ENCODE assay signal across 22 cellular contexts in genomic region chrX:15496809-15497208, GRCh38. TPM values are rescaled to one million over a fixed set of nuclear protein-coding genes. Genes with fewer than 3 reads are reported as not detected.
A peak's percentile ranks its signal among the peaks of the same experiment; 100 is the strongest.
DNase-seq lines count a peak whose midpoint lies in the region; ATAC-seq, FAIRE-seq and TF ChIP-seq lines count a peak whose summit lies in the region.
"Had no signal": no experiment of that assay in that cellular context is flagged by ENCODE, and none has a peak within 500 bp of the region (broad histone marks: within the 10 kb centered on the region; RNA-seq: fewer than 3 reads in every experiment).

No MANE protein-coding gene starts in this region.

- H3K4me3 ChIP-seq in A549: no peak overlapping the region
- H3K4me3 ChIP-seq in K562: no peak overlapping the region
- no peak overlapping the region for H3K4me3 ChIP-seq in gastrocnemius medialis
- H3K4me3 ChIP-seq: GM12878 had no signal

- CTCF ChIA-PET in A549 (lab: Yijun Ruan, JAX): interaction anchor here (1.3 kb wide), 1 partner anchor 68 kb away, joined by 3 read pairs; no protein-coding TSS in a partner anchor
- CTCF ChIA-PET in K562 (lab: Yijun Ruan, JAX; ENCODE audit: low intra/inter-chr PET ratio): interaction anchor here (1.2 kb wide), 1 partner anchor 25 kb away, joined by 3 read pairs; no protein-coding TSS in a partner anchor

- no peak for TF ChIP-seq RAD21 in A549 (conservative IDR thresholded peaks at IDR 0.05 in 1 of 2, IDR thresholded peaks at IDR 0.05 in 1 of 2)
- no peak for TF ChIP-seq RAD21 in K562 (CRISPR knock-in tag; conservative IDR thresholded peaks at IDR 0.05 in 1 of 2, IDR thresholded peaks at IDR 0.05 in 1 of 2)

- 0 out of 4 replicates have a peak overlapping the region, but pooled peaks of 1 of the 2 experiments have one; percentile 20 for H3K9ac ChIP-seq in K562 (ENCODE audit: insufficient read depth in 1 of 2, low read depth in 2 of 2, low read length in 2 of 2)

- H3K27me3 ChIP-seq in K562 (ENCODE audit: control insufficient read depth in 2 of 2, insufficient read depth in 2 of 2, low read length in 2 of 2) (no peaks in the 10 kb centered on the region), gastrocnemius medialis (no peaks in the 10 kb centered on the region)

- TF ChIP-seq CTCF in A549 (IDR thresholded peaks at IDR 0.05): no peak
- no peak for TF ChIP-seq CTCF in K562 (IDR thresholded peaks at IDR 0.05 in 2 of 3, conservative IDR thresholded peaks at IDR 0.05 in 1 of 3; ENCODE audit: insufficient read depth in 2 of 3, low read depth in 1 of 3, low read length in 3 of 3)
- no peak for TF ChIP-seq CTCF in gastrocnemius medialis (IDR thresholded peaks at IDR 0.05 in 4 of 5, conservative IDR thresholded peaks at IDR 0.05 in 1 of 5)

- no TSS peak for BruUV-seq in K562 (replicated peaks; lab: Mats Ljungman, UMichigan)

- POLR2A ChIA-PET in A549 (lab: Yijun Ruan, JAX) (no interaction called here), K562 (lab: Yijun Ruan, JAX) (no interaction called here)

- H3K4me2 ChIP-seq in A549 (no peak overlapping the region), K562 (ENCODE audit: insufficient read depth, low read length) (no peak overlapping the region)

- FAIRE-seq in A549 (lab: Jason Lieb, UNC) (peak; percentile 39), K562 (lab: Jason Lieb, UNC) (peak; percentile 48)
- FAIRE-seq: A204.1, GM12878, HTR-8/SVneo had no signal

- TF ChIP-seq POLR2A in A549 (IDR thresholded peaks at IDR 0.05; ENCODE audit: low read length) (no peak), K562 (conservative IDR thresholded peaks at IDR 0.05) (no peak), gastrocnemius medialis (IDR thresholded peaks at IDR 0.05) (no peak)

- peak overlapping the region; percentile 80 for H2AFZ ChIP-seq in K562 (ENCODE audit: low read depth, low read length)

- in situ Hi-C loops in K562 (cut with MboI): no loop called here
- in situ Hi-C loops in gastrocnemius medialis (cut with MboI; ENCODE audit: low sequenced_read_pairs in 4 of 4): loop anchor here in 3 of 4 donors (10.0 to 25.0 kb wide), 3 partner anchors 160 to 178 kb away; partner anchors contain the start of genes CLTRN (in 1 of the 3) and PIGA (in 1 of the 3)

- TF ChIP-seq EP300 in A549 (IDR thresholded peaks at IDR 0.05) (no peak), K562 (IDR thresholded peaks at IDR 0.05; ENCODE audit: low read length) (no peak)

- H3K9me3 ChIP-seq in A549 (no peaks in the 10 kb centered on the region), K562 (replicated peaks; ENCODE audit: control insufficient read depth, insufficient read depth, low read depth, low read length) (peaks cover 2% of the 10 kb centered on the region; the same call in 1 of the 2 replicates), gastrocnemius medialis (no peaks in the 10 kb centered on the region)

- no peaks in the 10 kb centered on the region; the same call in 2 of the 3 replicates for H3K79me2 ChIP-seq in K562 (ENCODE audit: control insufficient read depth, insufficient read depth, low read length)

- intact Hi-C loops in K562 (cut with micrococcal nuclease): loop anchor here (5.0 kb wide), 1 partner anchor 145 kb away; no protein-coding TSS in a partner anchor
- intact Hi-C loops in Right ventricle myocardium inferior (cut with DNase I): loop anchor here (5.0 kb wide), 1 partner anchor 150 kb away; no protein-coding TSS in a partner anchor
- intact Hi-C loops in gastrocnemius medialis (cut with DNase I; ENCODE audit: low total_unique reads): loop anchor here (10.0 kb wide), 4 partner anchors 148 to 1368 kb away; partner anchors contain the start of gene PIGA

- no peaks in the 10 kb centered on the region for H3K9me1 ChIP-seq in K562 (ENCODE audit: control insufficient read depth, insufficient read depth, low read length)

- 54% methylated on average over 4 of the region's 4 CpGs for WGBS in A549 (ENCODE audit: missing lambda C conversion rate)
- WGBS in K562 (ENCODE audit: insufficient coverage, low coverage, missing lambda C conversion rate): 21% methylated on average over 4 of the region's 4 CpGs

- H4K20me1 ChIP-seq in K562 (replicated peaks; ENCODE audit: control insufficient read depth, insufficient read depth, low read length): no peaks in the 10 kb centered on the region

- no peak for DNase-seq in A549 (ENCODE audit: low read depth in 1 of 2, low spot score in 1 of 2)
- peak; percentile 28 for DNase-seq in COLO829 (ENCODE audit: low spot score)
- peak in 1 of 4 experiments; percentile 21 for DNase-seq in K562 (ENCODE audit: extremely low read depth in 1 of 4, low spot score in 3 of 4)
- DNase-seq in lung microvascular endothelial cell (ENCODE audit: low read depth in 2 of 2): peak; percentile 18 to 76
- no peak for DNase-seq in Right ventricle myocardium inferior (ENCODE audit: missing footprints)
- no peak for DNase-seq in gastrocnemius medialis
- DNase-seq: AML-193; CD4-positive, alpha-beta T cell; DMS153; DMS79 treated with DMSO at 0.1 percent for 48 hours; GOT3; H7; HFFc6; IMR-90; KBM-7 had no signal

- H3K27ac ChIP-seq in A549 (no peak overlapping the region; a peak in 1 of 6 replicates), K562 (ENCODE audit: extremely low read depth, low read depth, low read length) (peak overlapping the region; percentile 22; the same call in 1 of the 3 replicates), gastrocnemius medialis (no peak overlapping the region)
- H3K27ac ChIP-seq: C4-2B had no signal

- ATAC-seq in A549 (no peak), K562 (no peak), GM19397 (IDR thresholded peaks at IDR 0.05; ENCODE audit: unreplicated experiment) (no peak), Right ventricle myocardium inferior (no peak), gastrocnemius medialis (no peak)
- ATAC-seq: GM12878, HCT116 had no signal

- H3K4me1 ChIP-seq in A549: peaks cover 7% of the 10 kb centered on the region
- peaks cover 10 to 20% of the 10 kb centered on the region in 2 experiments; a peak in 3 of 5 replicates for H3K4me1 ChIP-seq in K562 (replicated peaks in 1 of 2; ENCODE audit: control insufficient read depth in 2 of 2, insufficient read depth in 2 of 2, low read length in 2 of 2)
- no peaks in the 10 kb centered on the region for H3K4me1 ChIP-seq in gastrocnemius medialis

- no peaks in the 10 kb centered on the region for H3K36me3 ChIP-seq in K562 (ENCODE audit: control insufficient read depth, insufficient read depth, low read length)
- no peaks in the 10 kb centered on the region for H3K36me3 ChIP-seq in gastrocnemius medialis

RNA-seq across cellular contexts. Expression of gene PIR, which starts 3.7 kb away (rescaled TPM):
- polyA plus RNA-seq in A549 (2011; rRNA removed) (99.8 and 120 TPM in 2 replicates), A549 (2017; fragmentation: RNase III; extraction: RNeasy Plus Mini Kit Qiagen cat#74134 plus additional on column Dnase treatment) (62.7 to 66.0 TPM (median 63.3 TPM) in 3 replicates), K562 (2011; rRNA removed) (14.1 and 29.8 TPM in 2 replicates), K562 (2014; fragmentation: Illumina TruSeq; extraction: Trizol) (11.0 and 11.5 TPM in 2 replicates), K562 (2014; fragmentation: Nextera tagmentation; extraction: Ambion mirVana) (10 to 100 TPM; 25.1 to 27.3 TPM), K562 (2014; rRNA removed) (7.7 and 11.4 TPM in 2 replicates)
- polyA plus RNA-seq in A549 (2012; cell fraction: cytosol; rRNA removed): 52.5 and 55.8 TPM in 2 replicates
- polyA plus RNA-seq in A549 (2012; cell fraction: nucleus; rRNA removed): 27.9 and 39.6 TPM in 2 replicates
- polyA minus RNA-seq in A549 (2011; rRNA and poly(A)+ RNA removed): 22.1 and 28.1 TPM in 2 replicates
- 5.3 and 6.1 TPM in 2 replicates for total RNA-seq in K562 (2011; cell fraction: chromatin; rRNA removed; ENCODE audit: low replicate concordance)
- 2.8 and 4.6 TPM in 2 replicates for total RNA-seq in K562 (2011; cell fraction: nucleolus; rRNA removed)
- total RNA-seq in K562 (2011; cell fraction: nucleoplasm; rRNA removed): 4.3 and 5.1 TPM in 2 replicates
- total RNA-seq in K562 (2014; rRNA removed) (6.9 and 7.5 TPM in 2 replicates), K562 (2014; rRNA removed; fragmentation: Illumina TruSeq; extraction: Trizol) (10.2 and 11.9 TPM in 2 replicates), K562 (2015; rRNA removed; fragmentation: Illumina TruSeq; extraction: Trizol) (9.4 and 10.7 TPM in 2 replicates), K562 (2021) (8.3 and 9.4 TPM in 2 replicates), lung microvascular endothelial cell (86.1 and 93.8 TPM in 2 replicates), Right ventricle myocardium inferior (13.2 TPM), gastrocnemius medialis (10 to 100 TPM in 3 of 4 donors, 1 to 10 TPM in 1; 9.4 to 20.2 (median 14.2) TPM)
- polyA plus RNA-seq in K562 (2011; cell fraction: cytosol; rRNA removed): 8.7 and 10.6 TPM in 2 replicates
- polyA plus RNA-seq in K562 (2011; cell fraction: nucleus; rRNA removed): 6.7 and 6.9 TPM in 2 replicates
- 10.9 and 12.2 TPM in 2 replicates for polyA plus RNA-seq in K562 (2012)
- polyA minus RNA-seq in K562 (2011; rRNA and poly(A)+ RNA removed): 5.7 and 11.2 TPM in 2 replicates
- 5.8 and 7.7 TPM in 2 replicates for polyA minus RNA-seq in K562 (2011; cell fraction: cytosol; rRNA and poly(A)+ RNA removed)
- polyA minus RNA-seq in K562 (2011; cell fraction: nucleus; rRNA and poly(A)+ RNA removed): 4.8 and 5.5 TPM in 2 replicates
- total RNA-seq: CD4-positive, alpha-beta T cell had no signal

RNA-seq across cellular contexts. Expression of gene BMX, which starts 3.8 kb away (rescaled TPM):
- polyA plus RNA-seq in A549 (2011; rRNA removed) (not detected in 2 replicates), A549 (2017; fragmentation: RNase III; extraction: RNeasy Plus Mini Kit Qiagen cat#74134 plus additional on column Dnase treatment) (not detected in 3 replicates), K562 (2011; rRNA removed) (1.1 and 3.1 TPM in 2 replicates), K562 (2014; fragmentation: Illumina TruSeq; extraction: Trizol) (0.87 and 1.1 TPM in 2 replicates), K562 (2014; fragmentation: Nextera tagmentation; extraction: Ambion mirVana) (1 to 10 TPM; 4.2 TPM), K562 (2014; rRNA removed) (1.6 and 1.8 TPM in 2 replicates)
- not detected in 2 replicates for polyA plus RNA-seq in A549 (2012; cell fraction: cytosol; rRNA removed)
- not detected in 2 replicates for polyA plus RNA-seq in A549 (2012; cell fraction: nucleus; rRNA removed)
- polyA minus RNA-seq in A549 (2011; rRNA and poly(A)+ RNA removed): not detected in 2 replicates
- 0.16 and 0.32 TPM in 2 replicates for total RNA-seq in K562 (2011; cell fraction: chromatin; rRNA removed; ENCODE audit: low replicate concordance)
- not detected in 2 replicates for total RNA-seq in K562 (2011; cell fraction: nucleolus; rRNA removed)
- total RNA-seq in K562 (2011; cell fraction: nucleoplasm; rRNA removed): 0.37 and 0.69 TPM in 2 replicates
- total RNA-seq in K562 (2014; rRNA removed) (0.45 and 0.61 TPM in 2 replicates), K562 (2014; rRNA removed; fragmentation: Illumina TruSeq; extraction: Trizol) (2.0 and 2.3 TPM in 2 replicates), K562 (2015; rRNA removed; fragmentation: Illumina TruSeq; extraction: Trizol) (0.75 and 0.98 TPM in 2 replicates), K562 (2021) (1.3 and 1.4 TPM in 2 replicates), lung microvascular endothelial cell (81.9 and 208 TPM in 2 replicates), Right ventricle myocardium inferior (1.4 TPM), gastrocnemius medialis (1 to 10 TPM in 2 of 4 donors, under 1 TPM in 2; 0.40 to 2.4 (median 0.82) TPM)
- 0.50 and 0.57 TPM in 2 replicates for polyA plus RNA-seq in K562 (2011; cell fraction: cytosol; rRNA removed)
- polyA plus RNA-seq in K562 (2011; cell fraction: nucleus; rRNA removed): 0.48 and 0.80 TPM in 2 replicates
- 0.93 and 1.2 TPM in 2 replicates for polyA plus RNA-seq in K562 (2012)
- polyA minus RNA-seq in K562 (2011; rRNA and poly(A)+ RNA removed): 0.42 TPM in 1 of 2 replicates, not detected in the other
- polyA minus RNA-seq in K562 (2011; cell fraction: cytosol; rRNA and poly(A)+ RNA removed): not detected in 2 replicates
- 0.27 TPM in 1 of 2 replicates, not detected in the other for polyA minus RNA-seq in K562 (2011; cell fraction: nucleus; rRNA and poly(A)+ RNA removed)
- total RNA-seq: CD4-positive, alpha-beta T cell; GM12878; H7; HFFc6; IMR-90 had no signal
- polyA plus RNA-seq: BJ, GM12878, IMR-90 had no signal

Comparison
In these comparisons a context has a peak if more than half of its experiments do, and no peak if none do; other contexts are left out.
1. DNase-seq: peak in COLO829 (single experiment) and lung microvascular endothelial cell (2 of 2); none in A549 (0 of 2), Right ventricle myocardium inferior (single experiment) and gastrocnemius medialis (0 of 2).
2. RNA of gene BMX, which starts 3.8 kb away (total RNA-seq): 81.9 to 208 TPM in lung microvascular endothelial cell; 1.4 TPM in Right ventricle myocardium inferior (single experiment), 0.16 to 2.3 TPM in K562 and 0.40 to 2.4 TPM in gastrocnemius medialis; every median in the first group is over 10 times any median in the second.